ENCODE assay signal across 1 cellular context in the genomic region with DNA sequence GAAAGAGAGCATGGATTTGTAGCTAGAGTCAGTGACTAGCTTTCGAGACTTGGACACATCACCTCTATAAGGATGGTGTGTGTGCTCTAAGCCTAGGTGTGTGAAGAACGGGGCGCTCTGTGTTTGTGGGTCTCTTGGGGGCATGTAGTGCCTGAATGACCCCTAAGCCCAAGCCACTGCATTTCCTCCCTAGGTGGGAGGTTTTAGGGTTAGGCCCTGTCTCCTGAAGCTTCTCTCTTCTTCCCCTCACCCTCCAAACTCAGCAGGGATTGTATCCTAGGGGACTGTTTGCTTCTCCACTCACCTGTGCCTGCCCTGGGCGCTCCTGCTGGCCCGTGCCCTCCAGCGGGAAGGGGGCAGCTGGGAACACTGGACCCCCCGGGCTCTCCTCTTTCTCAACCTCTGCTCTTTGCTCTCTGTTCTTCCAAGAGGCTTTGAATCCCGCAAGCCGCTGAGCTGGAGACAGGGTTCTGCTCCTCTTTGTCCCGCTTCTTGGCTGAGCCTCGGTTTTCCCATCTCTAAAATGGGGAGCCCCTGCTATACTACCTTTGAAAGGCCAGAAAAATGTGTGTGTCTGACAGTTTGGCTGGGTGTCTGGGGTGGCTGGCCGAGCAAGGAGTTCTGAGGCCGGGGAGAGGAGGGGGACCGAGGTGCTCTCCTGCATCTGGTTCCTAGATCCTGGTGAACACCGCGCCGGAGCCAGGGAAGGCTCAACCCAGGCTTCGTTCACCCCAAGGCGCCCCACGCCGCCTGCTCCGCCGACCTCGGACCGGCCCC.
TF ChIP-seq lines count a peak whose summit lies in the region.

No MANE protein-coding gene starts in this region.

TF ChIP-seq in A549, 52 proteins besides CTCF, POLR2A, EP300 and RAD21 (continued from another document):
- no peak for TF ChIP-seq REST (IDR thresholded peaks at IDR 0.05)
- TF ChIP-seq CBX2 (IDR thresholded peaks at IDR 0.05; ENCODE audit: borderline replicate concordance, low read depth): no peak
- no peak for TF ChIP-seq HMGXB4 (CRISPR knock-in tag; IDR thresholded peaks at IDR 0.05; ENCODE audit: borderline replicate concordance)
- no peak for TF ChIP-seq TP53 (CRISPR knock-in tag; IDR thresholded peaks at IDR 0.05)
- TF ChIP-seq NPAS2 (CRISPR knock-in tag; IDR thresholded peaks at IDR 0.05; ENCODE audit: borderline replicate concordance): no peak
- TF ChIP-seq SMC3 (IDR thresholded peaks at IDR 0.05): no peak
- TF ChIP-seq MAFK (IDR thresholded peaks at IDR 0.05; ENCODE audit: partially characterized antibody): no peak
- TF ChIP-seq, protein P1, sequence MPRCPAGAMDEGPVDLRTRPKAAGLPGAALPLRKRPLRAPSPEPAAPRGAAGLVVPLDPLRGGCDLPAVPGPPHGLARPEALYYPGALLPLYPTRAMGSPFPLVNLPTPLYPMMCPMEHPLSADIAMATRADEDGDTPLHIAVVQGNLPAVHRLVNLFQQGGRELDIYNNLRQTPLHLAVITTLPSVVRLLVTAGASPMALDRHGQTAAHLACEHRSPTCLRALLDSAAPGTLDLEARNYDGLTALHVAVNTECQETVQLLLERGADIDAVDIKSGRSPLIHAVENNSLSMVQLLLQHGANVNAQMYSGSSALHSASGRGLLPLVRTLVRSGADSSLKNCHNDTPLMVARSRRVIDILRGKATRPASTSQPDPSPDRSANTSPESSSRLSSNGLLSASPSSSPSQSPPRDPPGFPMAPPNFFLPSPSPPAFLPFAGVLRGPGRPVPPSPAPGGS (IDR thresholded peaks at IDR 0.05): no peak
- TF ChIP-seq KDM1A (IDR thresholded peaks at IDR 0.05; ENCODE audit: low read depth): no peak
- TF ChIP-seq RARB (CRISPR knock-in tag; IDR thresholded peaks at IDR 0.05): no peak
- no peak for TF ChIP-seq CHD2 (IDR thresholded peaks at IDR 0.05; ENCODE audit: low read length, partially characterized antibody)
- no peak for TF ChIP-seq FOSL2 (IDR thresholded peaks at IDR 0.05)
- TF ChIP-seq FOSL2 (CRISPR knock-in tag; IDR thresholded peaks at IDR 0.05): no peak
- TF ChIP-seq SREBF2 (IDR thresholded peaks at IDR 0.05): no peak
- TF ChIP-seq FOSB (CRISPR knock-in tag; IDR thresholded peaks at IDR 0.05): no peak
- TF ChIP-seq ELK1 (IDR thresholded peaks at IDR 0.05; ENCODE audit: low read depth, low read length): no peak
- no peak for TF ChIP-seq HES2 (IDR thresholded peaks at IDR 0.05)
- TF ChIP-seq ESRRA (IDR thresholded peaks at IDR 0.05; ENCODE audit: borderline replicate concordance, low read length): no peak
- no peak for TF ChIP-seq EHF (CRISPR knock-in tag; IDR thresholded peaks at IDR 0.05)
